15 cellular contexts compared by ENCODE assay signal in the genomic region with DNA sequence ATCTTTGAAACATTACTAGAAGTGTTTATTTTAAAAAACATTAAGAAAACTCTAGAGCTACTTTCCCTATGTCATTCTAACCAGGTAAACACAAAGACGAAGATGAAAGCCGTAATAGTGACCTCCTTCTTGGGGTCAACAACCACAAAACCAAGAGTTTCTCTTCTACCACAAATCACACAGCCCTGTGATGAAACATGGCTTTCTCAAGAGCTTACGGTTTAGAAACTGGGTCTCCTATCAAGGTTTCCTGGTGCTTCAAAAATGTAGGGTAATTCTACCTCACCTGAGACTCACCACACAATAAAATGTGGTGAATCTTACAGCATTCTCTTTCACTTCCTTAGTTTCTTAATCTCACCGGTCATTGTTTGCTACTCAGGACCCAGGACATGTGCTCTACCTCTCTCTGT. TPM values are rescaled to one million over a fixed set of nuclear protein-coding genes. Genes with fewer than 3 reads are reported as not detected.
DNase-seq lines count a peak whose midpoint lies in the region; ATAC-seq and FAIRE-seq lines count a peak whose summit lies in the region.
"Had no signal": no experiment of that assay in that cellular context is flagged by ENCODE, and none has a peak within 500 bp of the region (broad histone marks: within the 10 kb centered on the region; RNA-seq: fewer than 3 reads in every experiment).

No MANE protein-coding gene starts in this region.

- CTCF ChIA-PET in naive thymus-derived CD4-positive, alpha-beta T cell (lab: Charles Lee), result interaction anchor here (0.5 kb wide), 1 partner anchor 300 kb away, joined by 4 read pairs; no protein-coding TSS in a partner anchor

- H3K4me1 Mint-ChIP-seq in naive thymus-derived CD4-positive, alpha-beta T cell, result peaks cover 0 to 1% (median 0%) of the 10 kb centered on the region in 7 donors

- H3K27ac Mint-ChIP-seq in naive thymus-derived CD4-positive, alpha-beta T cell, result no peak overlapping the region
- H3K27ac Mint-ChIP-seq: T-helper 2 cell treated with Interferon-gamma antibody and Interleukin-4, amounts not matched to agents 5 μg/mL and 100 μg/mL, for 36 hours had no signal

- no peaks in the 10 kb centered on the region for H3K36me3 ChIP-seq in naive thymus-derived CD4-positive, alpha-beta T cell (ENCODE audit: control insufficient read depth in 2 of 3, insufficient read depth in 3 of 3, low read length in 3 of 3)
- H3K36me3 ChIP-seq: BLaER1 treated with 17β-estradiol and CSF1 and Interleukin-3, amounts not matched to agents 10 nM and 100 nM had no signal

- intact Hi-C loops in naive thymus-derived CD4-positive, alpha-beta T cell (cut with micrococcal nuclease), result no loop called here

- no peak overlapping the region for H3K4me3 ChIP-seq in naive thymus-derived CD4-positive, alpha-beta T cell (ENCODE audit: low read length)
- H3K4me3 ChIP-seq: BLaER1 treated with 17β-estradiol and CSF1 and Interleukin-3, amounts not matched to agents 10 nM and 100 nM had no signal

- FAIRE-seq in GM18507 (lab: Jason Lieb, UNC), result peak; percentile 67
- FAIRE-seq: endothelial cell of umbilical vein had no signal

- no peaks in the 10 kb centered on the region for H3K4me1 ChIP-seq in naive thymus-derived CD4-positive, alpha-beta T cell (ENCODE audit: control insufficient read depth in 2 of 2, insufficient read depth in 2 of 2, low read length in 2 of 2)

- peaks cover 0 to 21% (median 3%) of the 10 kb centered on the region in 5 donors for H3K27me3 Mint-ChIP-seq in naive thymus-derived CD4-positive, alpha-beta T cell

- no peaks in the 10 kb centered on the region for H3K9me3 Mint-ChIP-seq in naive thymus-derived CD4-positive, alpha-beta T cell
- H3K9me3 Mint-ChIP-seq: T-helper 2 cell treated with Interferon-gamma antibody and Interleukin-4, amounts not matched to agents 5 μg/mL and 100 μg/mL, for 36 hours had no signal

- POLR2A ChIA-PET in naive thymus-derived CD4-positive, alpha-beta T cell (lab: Charles Lee), result no interaction called here

- no peak overlapping the region for H3K27ac ChIP-seq in naive thymus-derived CD4-positive, alpha-beta T cell (ENCODE audit: low read depth, low read length)
- H3K27ac ChIP-seq: BLaER1 treated with 17β-estradiol and CSF1 and Interleukin-3, amounts not matched to agents 10 nM and 100 nM had no signal

- H3K27me3 ChIP-seq in naive thymus-derived CD4-positive, alpha-beta T cell (ENCODE audit: control insufficient read depth in 2 of 2, insufficient read depth in 2 of 2, low read length in 2 of 2), result no peaks in the 10 kb centered on the region
- H3K27me3 ChIP-seq: BLaER1 treated with 17β-estradiol and CSF1 and Interleukin-3, amounts not matched to agents 10 nM and 100 nM had no signal

- H3K36me3 Mint-ChIP-seq in naive thymus-derived CD4-positive, alpha-beta T cell, result no peaks in the 10 kb centered on the region

- no peaks in the 10 kb centered on the region for H3K9me3 ChIP-seq in naive thymus-derived CD4-positive, alpha-beta T cell (ENCODE audit: control insufficient read depth in 2 of 3, low read length in 3 of 3)

- ATAC-seq in GM21360 (IDR thresholded peaks at IDR 0.05; ENCODE audit: unreplicated experiment), result peak; percentile 94
- peak; percentile 61 for ATAC-seq in HG03066 (IDR thresholded peaks at IDR 0.05; ENCODE audit: low read depth, unreplicated experiment)
- ATAC-seq in naive thymus-derived CD4-positive, alpha-beta T cell, result no peak

- DNase-seq in GM18507 (ENCODE audit: extremely low spot score, insufficient read length, low read depth) (peak; percentile 2), SKM-1 (lab: John Stamatoyannopoulos, UW; ENCODE audit: unreplicated experiment) (peak; percentile 8), NCI-H2171 (lab: John Stamatoyannopoulos, UW) (no peak)
- DNase-seq in activated CD4-positive, CD25-positive, alpha-beta regulatory T cell treated with anti-CD3 and anti-CD28 coated beads, Interleukin-2, amount 50 U/mL, for 72 hours, result no peak
- DNase-seq in activated CD8-positive, alpha-beta memory T cell treated with anti-CD3 and anti-CD28 coated beads for 24 hours, result no peak
- DNase-seq in naive thymus-derived CD4-positive, alpha-beta T cell, result no peak
- DNase-seq: activated CD8-positive, alpha-beta memory T cell treated with anti-CD3 and anti-CD28 coated beads, Interleukin-2, amount 50 U/mL, for 4 hours; aorta; NCI-H1092 treated with DMSO at 0.1 percent for 48 hours; stimulated activated CD4-positive, alpha-beta T cell treated with anti-CD3 and anti-CD28 coated beads, Interleukin-1b, Interleukin-23, amount 100 ng/mL, for 48 hours had no signal

- H3K4me3 Mint-ChIP-seq in naive thymus-derived CD4-positive, alpha-beta T cell, result no peak overlapping the region
- H3K4me3 Mint-ChIP-seq: T-helper 2 cell treated with Interferon-gamma antibody and Interleukin-4, amounts not matched to agents 5 μg/mL and 100 μg/mL, for 36 hours had no signal

RNA-seq across cellular contexts. Expression of gene CORIN, which starts 50.9 kb away (rescaled TPM):
- under 1 TPM in 2 of 5 experiments, not detected in 3; 0.08 to 0.19 TPM for total RNA-seq in naive thymus-derived CD4-positive, alpha-beta T cell
- polyA plus RNA-seq in naive thymus-derived CD4-positive, alpha-beta T cell, result under 1 TPM in 1 of 2 donors, not detected in 1; 0.07 TPM

Comparison
In these comparisons a context has a peak if more than half of its experiments do, and no peak if none do; other contexts are left out.
1. DNase-seq: peak in GM18507 (single experiment) and SKM-1 (single experiment); none in activated CD4-positive, CD25-positive, alpha-beta regulatory T cell treated with anti-CD3 and anti-CD28 coated beads, Interleukin-2, amount 50 U/mL, for 72 hours (single experiment), NCI-H2171 (single experiment), activated CD8-positive, alpha-beta memory T cell treated with anti-CD3 and anti-CD28 coated beads for 24 hours (single experiment) and naive thymus-derived CD4-positive, alpha-beta T cell (0 of 9).